ENCODE assay signal across 1 cellular context in the genomic region with DNA sequence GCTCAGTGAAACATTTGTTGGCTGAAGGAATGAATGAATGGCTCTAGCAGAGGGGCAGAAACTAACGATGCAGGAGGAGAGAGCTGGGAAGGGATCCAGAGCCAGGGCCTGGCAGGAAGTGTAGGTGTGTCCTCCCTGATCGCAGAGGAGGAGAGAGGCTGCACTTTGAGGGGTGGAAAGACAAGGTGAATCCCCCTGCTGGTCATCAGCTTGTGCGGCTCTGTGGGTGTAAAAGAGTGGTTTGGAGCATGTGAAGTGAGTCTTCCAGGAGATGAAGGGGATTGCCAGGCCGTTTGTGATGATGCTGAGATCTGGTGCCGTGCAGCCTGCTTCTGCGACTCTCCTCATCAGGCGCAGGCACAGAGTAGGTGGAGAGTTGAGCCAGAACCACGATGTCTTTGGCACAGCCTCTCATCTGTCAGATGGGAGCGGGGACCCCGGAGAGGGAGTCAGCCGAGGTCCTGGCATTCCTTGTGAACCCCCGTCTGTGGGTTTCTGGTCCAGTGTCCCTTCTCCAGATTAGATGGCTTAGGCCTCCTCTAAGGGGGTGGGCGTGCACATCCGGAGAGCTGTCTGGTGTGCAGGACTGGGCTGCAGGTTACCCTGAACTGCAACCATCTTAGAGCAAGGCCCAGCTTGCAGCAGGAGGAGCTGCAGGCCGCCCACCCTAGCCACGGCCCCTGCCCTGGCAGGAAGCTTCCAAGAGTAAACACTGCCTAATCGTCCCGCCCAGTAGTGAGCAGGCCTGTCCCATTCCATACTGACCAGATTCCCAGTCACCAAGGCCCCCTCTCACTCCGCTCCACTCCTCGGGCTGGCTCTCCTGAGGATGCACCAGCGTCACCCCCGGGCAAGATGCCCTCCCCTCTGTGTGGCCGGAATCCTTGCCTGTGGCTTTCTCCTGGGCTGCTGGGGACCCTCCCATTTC.
TF ChIP-seq lines count a peak whose summit lies in the region.

A gene (plus strand): TSS at position 753 of the 928 bp plus-strand sequence. CDS start 77 bp downstream, at position 830.

TF ChIP-seq in HepG2, 621 proteins besides CTCF, POLR2A, EP300 and RAD21 (continued from another document and continues in another):
- TF ChIP-seq, protein P1, sequence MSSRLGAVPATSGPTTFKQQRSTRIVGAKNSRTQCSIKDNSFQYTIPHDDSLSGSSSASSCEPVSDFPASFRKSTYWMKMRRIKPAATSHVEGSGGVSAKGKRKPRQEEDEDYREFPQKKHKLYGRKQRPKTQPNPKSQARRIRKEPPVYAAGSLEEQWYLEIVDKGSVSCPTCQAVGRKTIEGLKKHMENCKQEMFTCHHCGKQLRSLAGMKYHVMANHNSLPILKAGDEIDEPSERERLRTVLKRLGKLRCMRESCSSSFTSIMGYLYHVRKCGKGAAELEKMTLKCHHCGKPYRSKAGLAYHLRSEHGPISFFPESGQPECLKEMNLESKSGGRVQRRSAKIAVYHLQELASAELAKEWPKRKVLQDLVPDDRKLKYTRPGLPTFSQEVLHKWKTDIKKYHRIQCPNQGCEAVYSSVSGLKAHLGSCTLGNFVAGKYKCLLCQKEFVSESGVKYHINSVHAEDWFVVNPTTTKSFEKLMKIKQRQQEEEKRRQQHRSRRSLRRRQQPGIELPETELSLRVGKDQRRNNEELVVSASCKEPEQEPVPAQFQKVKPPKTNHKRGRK (CRISPR knock-in tag; IDR thresholded peaks at IDR 0.05): no peak
- TF ChIP-seq, protein P2, sequence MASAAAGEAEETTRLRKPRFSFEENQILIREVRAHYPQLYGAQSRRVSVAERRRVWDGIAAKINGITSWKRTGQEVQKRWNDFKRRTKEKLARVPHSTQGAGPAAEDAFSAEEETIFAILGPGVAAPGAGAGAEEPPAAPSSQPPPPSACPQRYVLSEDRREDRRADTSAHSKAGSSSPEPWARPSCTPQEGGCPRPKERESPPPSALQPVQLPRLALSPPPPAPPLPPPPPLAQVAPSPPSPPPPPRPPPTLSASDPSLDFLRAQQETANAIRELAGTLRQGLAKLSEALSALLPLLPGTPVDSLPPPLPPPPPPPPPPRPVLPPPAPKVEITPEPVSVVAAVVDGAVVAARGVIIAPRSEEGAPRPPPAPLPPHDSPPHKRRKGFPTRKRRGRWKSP (CRISPR knock-in tag; IDR thresholded peaks at IDR 0.05): no peak
- TF ChIP-seq, protein P3, sequence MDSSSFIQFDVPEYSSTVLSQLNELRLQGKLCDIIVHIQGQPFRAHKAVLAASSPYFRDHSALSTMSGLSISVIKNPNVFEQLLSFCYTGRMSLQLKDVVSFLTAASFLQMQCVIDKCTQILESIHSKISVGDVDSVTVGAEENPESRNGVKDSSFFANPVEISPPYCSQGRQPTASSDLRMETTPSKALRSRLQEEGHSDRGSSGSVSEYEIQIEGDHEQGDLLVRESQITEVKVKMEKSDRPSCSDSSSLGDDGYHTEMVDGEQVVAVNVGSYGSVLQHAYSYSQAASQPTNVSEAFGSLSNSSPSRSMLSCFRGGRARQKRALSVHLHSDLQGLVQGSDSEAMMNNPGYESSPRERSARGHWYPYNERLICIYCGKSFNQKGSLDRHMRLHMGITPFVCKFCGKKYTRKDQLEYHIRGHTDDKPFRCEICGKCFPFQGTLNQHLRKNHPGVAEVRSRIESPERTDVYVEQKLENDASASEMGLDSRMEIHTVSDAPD (CRISPR knock-in tag; IDR thresholded peaks at IDR 0.05): no peak
- TF ChIP-seq MED8 (CRISPR knock-in tag; IDR thresholded peaks at IDR 0.05; ENCODE audit: insufficient replicate concordance): no peak
- TF ChIP-seq ZNF556 (CRISPR knock-in tag; IDR thresholded peaks at IDR 0.05; ENCODE audit: borderline replicate concordance): no peak
- TF ChIP-seq, protein P4, sequence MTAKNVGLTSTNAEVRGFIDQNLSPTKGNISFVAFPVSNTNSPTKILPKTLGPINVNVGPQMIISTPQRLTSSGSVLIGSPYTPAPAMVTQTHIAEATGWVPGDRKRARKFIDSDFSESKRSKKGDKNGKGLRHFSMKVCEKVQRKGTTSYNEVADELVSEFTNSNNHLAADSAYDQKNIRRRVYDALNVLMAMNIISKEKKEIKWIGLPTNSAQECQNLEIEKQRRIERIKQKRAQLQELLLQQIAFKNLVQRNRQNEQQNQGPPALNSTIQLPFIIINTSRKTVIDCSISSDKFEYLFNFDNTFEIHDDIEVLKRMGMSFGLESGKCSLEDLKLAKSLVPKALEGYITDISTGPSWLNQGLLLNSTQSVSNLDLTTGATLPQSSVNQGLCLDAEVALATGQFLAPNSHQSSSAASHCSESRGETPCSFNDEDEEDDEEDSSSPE (CRISPR knock-in tag; IDR thresholded peaks at IDR 0.05): no peak
- TF ChIP-seq, protein P5, sequence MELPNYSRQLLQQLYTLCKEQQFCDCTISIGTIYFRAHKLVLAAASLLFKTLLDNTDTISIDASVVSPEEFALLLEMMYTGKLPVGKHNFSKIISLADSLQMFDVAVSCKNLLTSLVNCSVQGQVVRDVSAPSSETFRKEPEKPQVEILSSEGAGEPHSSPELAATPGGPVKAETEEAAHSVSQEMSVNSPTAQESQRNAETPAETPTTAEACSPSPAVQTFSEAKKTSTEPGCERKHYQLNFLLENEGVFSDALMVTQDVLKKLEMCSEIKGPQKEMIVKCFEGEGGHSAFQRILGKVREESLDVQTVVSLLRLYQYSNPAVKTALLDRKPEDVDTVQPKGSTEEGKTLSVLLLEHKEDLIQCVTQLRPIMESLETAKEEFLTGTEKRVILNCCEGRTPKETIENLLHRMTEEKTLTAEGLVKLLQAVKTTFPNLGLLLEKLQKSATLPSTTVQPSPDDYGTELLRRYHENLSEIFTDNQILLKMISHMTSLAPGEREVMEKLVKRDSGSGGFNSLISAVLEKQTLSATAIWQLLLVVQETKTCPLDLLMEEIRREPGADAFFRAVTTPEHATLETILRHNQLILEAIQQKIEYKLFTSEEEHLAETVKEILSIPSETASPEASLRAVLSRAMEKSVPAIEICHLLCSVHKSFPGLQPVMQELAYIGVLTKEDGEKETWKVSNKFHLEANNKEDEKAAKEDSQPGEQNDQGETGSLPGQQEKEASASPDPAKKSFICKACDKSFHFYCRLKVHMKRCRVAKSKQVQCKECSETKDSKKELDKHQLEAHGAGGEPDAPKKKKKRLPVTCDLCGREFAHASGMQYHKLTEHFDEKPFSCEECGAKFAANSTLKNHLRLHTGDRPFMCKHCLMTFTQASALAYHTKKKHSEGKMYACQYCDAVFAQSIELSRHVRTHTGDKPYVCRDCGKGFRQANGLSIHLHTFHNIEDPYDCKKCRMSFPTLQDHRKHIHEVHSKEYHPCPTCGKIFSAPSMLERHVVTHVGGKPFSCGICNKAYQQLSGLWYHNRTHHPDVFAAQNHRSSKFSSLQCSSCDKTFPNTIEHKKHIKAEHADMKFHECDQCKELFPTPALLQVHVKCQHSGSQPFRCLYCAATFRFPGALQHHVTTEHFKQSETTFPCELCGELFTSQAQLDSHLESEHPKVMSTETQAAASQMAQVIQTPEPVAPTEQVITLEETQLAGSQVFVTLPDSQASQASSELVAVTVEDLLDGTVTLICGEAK (IDR thresholded peaks at IDR 0.05): no peak
- TF ChIP-seq, protein P5 (CRISPR knock-in tag; IDR thresholded peaks at IDR 0.05): no peak
- no peak; the same call in 1 of the 2 replicates for TF ChIP-seq ZNF891 (CRISPR knock-in tag; IDR thresholded peaks at IDR 0.05)
- TF ChIP-seq, protein P6, sequence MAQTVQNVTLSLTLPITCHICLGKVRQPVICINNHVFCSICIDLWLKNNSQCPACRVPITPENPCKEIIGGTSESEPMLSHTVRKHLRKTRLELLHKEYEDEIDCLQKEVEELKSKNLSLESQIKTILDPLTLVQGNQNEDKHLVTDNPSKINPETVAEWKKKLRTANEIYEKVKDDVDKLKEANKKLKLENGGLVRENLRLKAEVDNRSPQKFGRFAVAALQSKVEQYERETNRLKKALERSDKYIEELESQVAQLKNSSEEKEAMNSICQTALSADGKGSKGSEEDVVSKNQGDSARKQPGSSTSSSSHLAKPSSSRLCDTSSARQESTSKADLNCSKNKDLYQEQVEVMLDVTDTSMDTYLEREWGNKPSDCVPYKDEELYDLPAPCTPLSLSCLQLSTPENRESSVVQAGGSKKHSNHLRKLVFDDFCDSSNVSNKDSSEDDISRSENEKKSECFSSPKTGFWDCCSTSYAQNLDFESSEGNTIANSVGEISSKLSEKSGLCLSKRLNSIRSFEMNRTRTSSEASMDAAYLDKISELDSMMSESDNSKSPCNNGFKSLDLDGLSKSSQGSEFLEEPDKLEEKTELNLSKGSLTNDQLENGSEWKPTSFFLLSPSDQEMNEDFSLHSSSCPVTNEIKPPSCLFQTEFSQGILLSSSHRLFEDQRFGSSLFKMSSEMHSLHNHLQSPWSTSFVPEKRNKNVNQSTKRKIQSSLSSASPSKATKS (CRISPR knock-in tag; IDR thresholded peaks at IDR 0.05): no peak
- TF ChIP-seq, protein P7, sequence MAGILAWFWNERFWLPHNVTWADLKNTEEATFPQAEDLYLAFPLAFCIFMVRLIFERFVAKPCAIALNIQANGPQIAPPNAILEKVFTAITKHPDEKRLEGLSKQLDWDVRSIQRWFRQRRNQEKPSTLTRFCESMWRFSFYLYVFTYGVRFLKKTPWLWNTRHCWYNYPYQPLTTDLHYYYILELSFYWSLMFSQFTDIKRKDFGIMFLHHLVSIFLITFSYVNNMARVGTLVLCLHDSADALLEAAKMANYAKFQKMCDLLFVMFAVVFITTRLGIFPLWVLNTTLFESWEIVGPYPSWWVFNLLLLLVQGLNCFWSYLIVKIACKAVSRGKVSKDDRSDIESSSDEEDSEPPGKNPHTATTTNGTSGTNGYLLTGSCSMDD (CRISPR knock-in tag; IDR thresholded peaks at IDR 0.05): no peak
- 0 out of 2 replicates have a peak, but pooled peaks have one; percentile 9 for TF ChIP-seq JUND (CRISPR knock-in tag; IDR thresholded peaks at IDR 0.05)
- TF ChIP-seq ZNF20 (CRISPR knock-in tag; IDR thresholded peaks at IDR 0.05): no peak
- TF ChIP-seq, protein P8, sequence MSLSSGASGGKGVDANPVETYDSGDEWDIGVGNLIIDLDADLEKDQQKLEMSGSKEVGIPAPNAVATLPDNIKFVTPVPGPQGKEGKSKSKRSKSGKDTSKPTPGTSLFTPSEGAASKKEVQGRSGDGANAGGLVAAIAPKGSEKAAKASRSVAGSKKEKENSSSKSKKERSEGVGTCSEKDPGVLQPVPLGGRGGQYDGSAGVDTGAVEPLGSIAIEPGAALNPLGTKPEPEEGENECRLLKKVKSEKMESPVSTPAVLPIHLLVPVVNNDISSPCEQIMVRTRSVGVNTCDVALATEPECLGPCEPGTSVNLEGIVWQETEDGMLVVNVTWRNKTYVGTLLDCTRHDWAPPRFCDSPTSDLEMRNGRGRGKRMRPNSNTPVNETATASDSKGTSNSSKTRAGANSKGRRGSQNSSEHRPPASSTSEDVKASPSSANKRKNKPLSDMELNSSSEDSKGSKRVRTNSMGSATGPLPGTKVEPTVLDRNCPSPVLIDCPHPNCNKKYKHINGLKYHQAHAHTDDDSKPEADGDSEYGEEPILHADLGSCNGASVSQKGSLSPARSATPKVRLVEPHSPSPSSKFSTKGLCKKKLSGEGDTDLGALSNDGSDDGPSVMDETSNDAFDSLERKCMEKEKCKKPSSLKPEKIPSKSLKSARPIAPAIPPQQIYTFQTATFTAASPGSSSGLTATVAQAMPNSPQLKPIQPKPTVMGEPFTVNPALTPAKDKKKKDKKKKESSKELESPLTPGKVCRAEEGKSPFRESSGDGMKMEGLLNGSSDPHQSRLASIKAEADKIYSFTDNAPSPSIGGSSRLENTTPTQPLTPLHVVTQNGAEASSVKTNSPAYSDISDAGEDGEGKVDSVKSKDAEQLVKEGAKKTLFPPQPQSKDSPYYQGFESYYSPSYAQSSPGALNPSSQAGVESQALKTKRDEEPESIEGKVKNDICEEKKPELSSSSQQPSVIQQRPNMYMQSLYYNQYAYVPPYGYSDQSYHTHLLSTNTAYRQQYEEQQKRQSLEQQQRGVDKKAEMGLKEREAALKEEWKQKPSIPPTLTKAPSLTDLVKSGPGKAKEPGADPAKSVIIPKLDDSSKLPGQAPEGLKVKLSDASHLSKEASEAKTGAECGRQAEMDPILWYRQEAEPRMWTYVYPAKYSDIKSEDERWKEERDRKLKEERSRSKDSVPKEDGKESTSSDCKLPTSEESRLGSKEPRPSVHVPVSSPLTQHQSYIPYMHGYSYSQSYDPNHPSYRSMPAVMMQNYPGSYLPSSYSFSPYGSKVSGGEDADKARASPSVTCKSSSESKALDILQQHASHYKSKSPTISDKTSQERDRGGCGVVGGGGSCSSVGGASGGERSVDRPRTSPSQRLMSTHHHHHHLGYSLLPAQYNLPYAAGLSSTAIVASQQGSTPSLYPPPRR (CRISPR knock-in tag; IDR thresholded peaks at IDR 0.05; ENCODE audit: borderline replicate concordance): peak; percentile 37; the same call in 1 of the 2 replicates
- TF ChIP-seq GABPA (IDR thresholded peaks at IDR 0.05; ENCODE audit: low read depth, low read length): no peak
- peak; percentile 55 for TF ChIP-seq GABPA (CRISPR knock-in tag; IDR thresholded peaks at IDR 0.05; ENCODE audit: low read depth)
- TF ChIP-seq MXD4 (CRISPR knock-in tag; IDR thresholded peaks at IDR 0.05): no peak
- 0 out of 2 replicates have a peak, but pooled peaks have one; percentile 15 for TF ChIP-seq ZNF777 (CRISPR knock-in tag; IDR thresholded peaks at IDR 0.05)
- TF ChIP-seq, protein P9, sequence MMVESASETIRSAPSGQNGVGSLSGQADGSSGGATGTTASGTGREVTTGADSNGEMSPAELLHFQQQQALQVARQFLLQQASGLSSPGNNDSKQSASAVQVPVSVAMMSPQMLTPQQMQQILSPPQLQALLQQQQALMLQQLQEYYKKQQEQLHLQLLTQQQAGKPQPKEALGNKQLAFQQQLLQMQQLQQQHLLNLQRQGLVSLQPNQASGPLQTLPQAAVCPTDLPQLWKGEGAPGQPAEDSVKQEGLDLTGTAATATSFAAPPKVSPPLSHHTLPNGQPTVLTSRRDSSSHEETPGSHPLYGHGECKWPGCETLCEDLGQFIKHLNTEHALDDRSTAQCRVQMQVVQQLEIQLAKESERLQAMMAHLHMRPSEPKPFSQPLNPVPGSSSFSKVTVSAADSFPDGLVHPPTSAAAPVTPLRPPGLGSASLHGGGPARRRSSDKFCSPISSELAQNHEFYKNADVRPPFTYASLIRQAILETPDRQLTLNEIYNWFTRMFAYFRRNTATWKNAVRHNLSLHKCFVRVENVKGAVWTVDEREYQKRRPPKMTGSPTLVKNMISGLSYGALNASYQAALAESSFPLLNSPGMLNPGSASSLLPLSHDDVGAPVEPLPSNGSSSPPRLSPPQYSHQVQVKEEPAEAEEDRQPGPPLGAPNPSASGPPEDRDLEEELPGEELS (CRISPR knock-in tag; IDR thresholded peaks at IDR 0.05): peak; percentile 40; the same call in 1 of the 2 replicates
